Comparison of ENCODE assay signal across 9 cellular contexts in genomic region chr6:32664827-32665362, GRCh38. TPM values are rescaled to one million over a fixed set of nuclear protein-coding genes. Genes with fewer than 3 reads are reported as not detected.
DNase-seq lines count a peak whose midpoint lies in the region; ATAC-seq, FAIRE-seq and TF ChIP-seq lines count a peak whose summit lies in the region.
"Had no signal": no experiment of that assay in that cellular context is flagged by ENCODE, and none has a peak within 500 bp of the region (broad histone marks: within the 10 kb centered on the region; RNA-seq: fewer than 3 reads in every experiment).

No MANE protein-coding gene starts in this region.

- H3K4me3 Mint-ChIP-seq in WTC11: peak overlapping the region; percentile 67
- H3K4me3 Mint-ChIP-seq in endodermal cell: peak overlapping the region; percentile 61

- H3K4me3 ChIP-seq in endodermal cell (ENCODE audit: low read length) (peak overlapping the region; percentile 86), spleen (peak overlapping the region in 5 of 8 donors; percentile 11 to 54 (median 19)), esophagus muscularis mucosa (peak overlapping the region in 1 of 4 donors; percentile 38)

- no peak overlapping the region for H3K9ac ChIP-seq in endodermal cell (ENCODE audit: extremely low read depth, low read length, poor library complexity, severe bottlenecking)
- H3K9ac ChIP-seq: parathyroid adenoma had no signal

- H3K27me3 ChIP-seq in endodermal cell (ENCODE audit: control insufficient read depth, insufficient read depth, low read length, poor library complexity, severe bottlenecking): no peaks in the 10 kb centered on the region
- no peaks in the 10 kb centered on the region for H3K27me3 ChIP-seq in spleen (replicated peaks in 1 of 7)
- H3K27me3 ChIP-seq in esophagus muscularis mucosa: peaks cover 0 to 6% (median 0%) of the 10 kb centered on the region in 4 donors

- H3K4me1 ChIP-seq in endodermal cell (ENCODE audit: control insufficient read depth, insufficient read depth, low read length): no peaks in the 10 kb centered on the region
- H3K4me1 ChIP-seq in spleen: peaks cover 0 to 33% (median 10%) of the 10 kb centered on the region in 6 donors
- H3K4me1 ChIP-seq in esophagus muscularis mucosa: no peaks in the 10 kb centered on the region
- H3K4me1 ChIP-seq: parathyroid adenoma had no signal

- peak; percentile 57 for FAIRE-seq in GM12892 (lab: Jason Lieb, UNC)

- ATAC-seq in WTC11 (peak; percentile 49), GM18520 (IDR thresholded peaks at IDR 0.05; ENCODE audit: unreplicated experiment) (no peak)

- no peak for DNase-seq in GM12892 (ENCODE audit: insufficient read length)
- DNase-seq in WTC11 (ENCODE audit: low spot score): no peak
- peak; percentile 71 for DNase-seq in endodermal cell
- DNase-seq in spleen: no peak
- no peak for DNase-seq in iPS-NIHi11 (ENCODE audit: low spot score)
- no peak for DNase-seq in esophagus muscularis mucosa (ENCODE audit: extremely low spot score)
- no peak for DNase-seq in KBM-7

- no peak for TF ChIP-seq EP300 in esophagus muscularis mucosa (IDR thresholded peaks at IDR 0.05)

- TF ChIP-seq CTCF in WTC11 (IDR thresholded peaks at IDR 0.05) (no peak), endodermal cell (conservative IDR thresholded peaks at IDR 0.05) (no peak), spleen (IDR thresholded peaks at IDR 0.05 in 8 of 11, conservative IDR thresholded peaks at IDR 0.05 in 3 of 11) (no peak), esophagus muscularis mucosa (IDR thresholded peaks at IDR 0.05) (no peak)

- peaks cover 6% of the 10 kb centered on the region; the same call in 1 of the 2 replicates for H3K4me1 Mint-ChIP-seq in WTC11
- H3K4me1 Mint-ChIP-seq in endodermal cell: no peaks in the 10 kb centered on the region

- intact Hi-C loops in spleen (cut with DNase I; ENCODE audit: low total_unique reads): no loop called here
- intact Hi-C loops in esophagus muscularis mucosa (cut with DNase I): loop anchor here (5.0 kb wide), 1 partner anchor 97 kb away; the partner anchor contains the start of gene HLA-DQB2

- CTCF ChIA-PET in WTC11 (lab: Charles Lee): interaction anchor here (0.9 to 1.7 kb wide), 4 partner anchors 27 to 229 kb away, joined by 3 to 8 read pairs (median 4); no protein-coding TSS in a partner anchor

- H3K36me3 ChIP-seq in endodermal cell (ENCODE audit: control insufficient read depth, insufficient read depth, low read length): no peaks in the 10 kb centered on the region
- H3K36me3 ChIP-seq in spleen: no peaks in the 10 kb centered on the region
- no peaks in the 10 kb centered on the region for H3K36me3 ChIP-seq in esophagus muscularis mucosa

- H3K27ac ChIP-seq in endodermal cell (ENCODE audit: low read depth, low read length) (no peak overlapping the region), spleen (peak overlapping the region in 4 of 8 donors; percentile 32 to 89 (median 64)), esophagus muscularis mucosa (replicated peaks in 1 of 4) (no peak overlapping the region)
- H3K27ac ChIP-seq: parathyroid adenoma had no signal

- H3K27me3 Mint-ChIP-seq in WTC11 (ENCODE audit: low read depth): peaks cover 72% of the 10 kb centered on the region
- peaks cover 45% of the 10 kb centered on the region for H3K27me3 Mint-ChIP-seq in endodermal cell (ENCODE audit: insufficient read depth)

- WGBS in endodermal cell (ENCODE audit: insufficient coverage in 1 of 2, insufficient read length in 1 of 2), 2 experiments: 23 to 28% methylated on average over 15 to 47 of the region's 47 CpGs
- 1 to 3% (median 1%) methylated on average over 4 to 47 of the region's 47 CpGs for WGBS in spleen, 5 donors
- WGBS in esophagus muscularis mucosa: 2% methylated on average over 7 of the region's 47 CpGs

- in situ Hi-C loops in KBM-7 (cut with MboI; ENCODE audit: low pct_unique_long_range_greater_than_20kb, low sequenced_read_pairs): no loop called here

- POLR2A ChIA-PET in WTC11 (lab: Charles Lee): no interaction called here

- H3K27ac Mint-ChIP-seq in WTC11: no peak overlapping the region
- H3K27ac Mint-ChIP-seq in endodermal cell: no peak overlapping the region

- H3K9me3 ChIP-seq in endodermal cell (ENCODE audit: control insufficient read depth, low read length) (no peaks in the 10 kb centered on the region), spleen (no peaks in the 10 kb centered on the region), esophagus muscularis mucosa (no peaks in the 10 kb centered on the region)

- TF ChIP-seq POLR2A in GM12892 (IDR thresholded peaks at IDR 0.05; ENCODE audit: low read depth, low read length) (no peak; the same call in 1 of the 2 replicates), spleen (IDR thresholded peaks at IDR 0.05) (no peak), esophagus muscularis mucosa (IDR thresholded peaks at IDR 0.05; ENCODE audit: low read depth) (no peak)

- H3K9me3 Mint-ChIP-seq in WTC11 (no peaks in the 10 kb centered on the region), endodermal cell (no peaks in the 10 kb centered on the region)

- H3K36me3 Mint-ChIP-seq in WTC11 (no peaks in the 10 kb centered on the region), endodermal cell (ENCODE audit: low read depth) (no peaks in the 10 kb centered on the region)

TF ChIP-seq in WTC11, 78 proteins besides CTCF, POLR2A, EP300 and RAD21 (continues in another document):
- no peak for TF ChIP-seq FOXK1 (CRISPR knock-in tag; IDR thresholded peaks at IDR 0.05)
- no peak for TF ChIP-seq E2F1 (CRISPR knock-in tag; IDR thresholded peaks at IDR 0.05)
- no peak for TF ChIP-seq GABPB1 (CRISPR knock-in tag; IDR thresholded peaks at IDR 0.05)
- no peak for TF ChIP-seq PREB (CRISPR knock-in tag; IDR thresholded peaks at IDR 0.05; ENCODE audit: borderline replicate concordance)
- no peak for TF ChIP-seq SMAD4 (CRISPR knock-in tag; IDR thresholded peaks at IDR 0.05)
- no peak for TF ChIP-seq NFYB (CRISPR knock-in tag; conservative IDR thresholded peaks at IDR 0.05; ENCODE audit: low read depth)
- no peak for TF ChIP-seq ATF6 (CRISPR knock-in tag; IDR thresholded peaks at IDR 0.05)
- no peak for TF ChIP-seq ZMAT4 (CRISPR knock-in tag; IDR thresholded peaks at IDR 0.05)

RNA-seq across cellular contexts. Expression of gene HLA-DQB1, which starts 1.6 kb away (rescaled TPM):
- 443 TPM for polyA plus RNA-seq in GM12892 (2012; ENCODE audit: missing spikeins)
- total RNA-seq in WTC11 (2021) (0.83 to 3.8 TPM (median 2.6 TPM) in 3 replicates), endodermal cell (10 to 100 TPM in 1 of 2 donors, 1 to 10 TPM in 1; 2.2 to 11.1 TPM), spleen (100 to 1,000 TPM in 4 of 7 donors, 10 to 100 TPM in 2, 1 to 10 TPM in 1; 6.1 to 271 (median 120) TPM), esophagus muscularis mucosa (1 to 10 TPM in 2 of 4 donors, under 1 TPM in 1, not detected in 1; 0.71 to 5.8 (median 4.8) TPM)
- 4.8 TPM for polyA plus RNA-seq in endodermal cell (2013, experiment 1 of 2)
- 5.9 TPM for polyA plus RNA-seq in endodermal cell (2013, experiment 2 of 2)
- polyA plus RNA-seq in spleen: 1,000 to 10,000 TPM in 1 of 3 donors, 100 to 1,000 TPM in 2; 383 to 1,152 (median 620) TPM

RNA-seq across cellular contexts. Expression of gene HLA-DQA1, which starts 27.7 kb away (rescaled TPM):
- 1,511 TPM for polyA plus RNA-seq in GM12892 (2012; ENCODE audit: missing spikeins)
- 0.22 to 0.92 TPM (median 0.62 TPM) in 3 replicates for total RNA-seq in WTC11 (2021)
- total RNA-seq in endodermal cell: under 1 TPM in 1 of 2 donors, not detected in 1; 0.97 TPM
- polyA plus RNA-seq in endodermal cell (2013, experiment 1 of 2): 0.25 TPM
- polyA plus RNA-seq in endodermal cell (2013, experiment 2 of 2): not detected
- 100 to 1,000 TPM in 6 of 7 donors, 10 to 100 TPM in 1; 19.1 to 340 (median 196) TPM for total RNA-seq in spleen
- 100 to 1,000 TPM; 249 to 441 (median 420) TPM for polyA plus RNA-seq in spleen
- 1 to 10 TPM in 3 of 4 donors, under 1 TPM in 1; 0.97 to 8.4 (median 5.1) TPM for total RNA-seq in esophagus muscularis mucosa
